In genomic region chr18:25136416-25137132, GRCh38 we compare ENCODE assay signal across 20 cellular contexts.
DNase-seq lines count a peak whose midpoint lies in the region; ATAC-seq, FAIRE-seq and TF ChIP-seq lines count a peak whose summit lies in the region.
"Had no signal": no experiment of that assay in that cellular context is flagged by ENCODE, and none has a peak within 500 bp of the region (broad histone marks: within the 10 kb centered on the region; RNA-seq: fewer than 3 reads in every experiment).

No MANE protein-coding gene starts in this region.

- peak overlapping the region; percentile 32 for H3K4me3 Mint-ChIP-seq in glutamatergic neuron (ENCODE audit: unreplicated experiment)
- H3K4me3 Mint-ChIP-seq: activated naive CD4-positive, alpha-beta T cell treated with anti-CD3 and anti-CD28 coated beads, Interleukin-2, amount 50 U/mL, for 24 hours had no signal

- no peak for TF ChIP-seq POLR2A in HepG2 (IDR thresholded peaks at IDR 0.05; ENCODE audit: insufficient read depth in 1 of 2, low read depth in 2 of 2, low read length in 2 of 2)
- no peak for TF ChIP-seq POLR2A in sigmoid colon (IDR thresholded peaks at IDR 0.05)

- WGBS in liver: 72% methylated on average over 9 of the region's 9 CpGs
- 34% methylated on average over 9 of the region's 9 CpGs for WGBS in HepG2 (ENCODE audit: low lambda C conversion rate)
- no CpG with 5 or more reads among the region's 9 CpGs for WGBS in mesendoderm (ENCODE audit: extremely low coverage, insufficient coverage, low lambda C conversion rate)
- WGBS in sigmoid colon, 2 donors: 81 to 86% methylated on average over 9 of the region's 9 CpGs

- H2BK5ac ChIP-seq in mesendoderm (ENCODE audit: low read length): no peak overlapping the region

- H3K36me3 ChIP-seq in liver (ENCODE audit: control insufficient read depth in 4 of 4, insufficient read depth in 3 of 4, low read depth in 1 of 4, low read length in 3 of 4) (no peaks in the 10 kb centered on the region), HepG2 (replicated peaks in 1 of 2; ENCODE audit: control insufficient read depth in 1 of 2, insufficient read depth in 2 of 2, low read length in 2 of 2) (no peaks in the 10 kb centered on the region), mesendoderm (ENCODE audit: control insufficient read depth, insufficient read depth, low read length) (no peaks in the 10 kb centered on the region), sigmoid colon (no peaks in the 10 kb centered on the region)
- H3K36me3 ChIP-seq: colonic mucosa, HAP-1 had no signal

- H3K56ac ChIP-seq in mesendoderm (ENCODE audit: low read length): peak overlapping the region; percentile 12

- no peaks in the 10 kb centered on the region for H3K27me3 Mint-ChIP-seq in glutamatergic neuron (ENCODE audit: unreplicated experiment)

- H3K27ac Mint-ChIP-seq in glutamatergic neuron (ENCODE audit: unreplicated experiment): peak overlapping the region; percentile 18
- H3K27ac Mint-ChIP-seq: activated naive CD4-positive, alpha-beta T cell treated with anti-CD3 and anti-CD28 coated beads, Interleukin-2, amount 50 U/mL, for 24 hours; progenitor cell of endocrine pancreas had no signal

- H2AK5ac ChIP-seq in mesendoderm (ENCODE audit: low read length): no peak overlapping the region

- ATAC-seq in HepG2 (no peak), HG03354 (IDR thresholded peaks at IDR 0.05; ENCODE audit: poor library complexity, severe bottlenecking, unreplicated experiment) (no peak)

- POLR2A ChIA-PET in HepG2 (lab: Yijun Ruan, JAX): no interaction called here

- no peaks in the 10 kb centered on the region for H3K27me3 ChIP-seq in liver (ENCODE audit: control insufficient read depth in 4 of 4, insufficient read depth in 4 of 4, low read length in 3 of 4)
- H3K27me3 ChIP-seq in HepG2 (ENCODE audit: control insufficient read depth in 1 of 2, insufficient read depth in 2 of 2, low read length in 2 of 2): no peaks in the 10 kb centered on the region
- no peaks in the 10 kb centered on the region for H3K27me3 ChIP-seq in mesendoderm (ENCODE audit: insufficient read depth, low read length, poor library complexity)
- no peaks in the 10 kb centered on the region for H3K27me3 ChIP-seq in sigmoid colon
- H3K27me3 ChIP-seq: colonic mucosa had no signal

- no peak overlapping the region for H2AFZ ChIP-seq in HepG2 (ENCODE audit: low read length)

- H3K36me3 Mint-ChIP-seq in glutamatergic neuron (ENCODE audit: unreplicated experiment): no peaks in the 10 kb centered on the region
- H3K36me3 Mint-ChIP-seq: activated naive CD4-positive, alpha-beta T cell treated with anti-CD3 and anti-CD28 coated beads, Interleukin-2, amount 50 U/mL, for 24 hours had no signal

- H3K79me1 ChIP-seq in mesendoderm (ENCODE audit: low read length): no peaks in the 10 kb centered on the region

- TF ChIP-seq EP300 in HepG2 (IDR thresholded peaks at IDR 0.05; ENCODE audit: low read depth in 2 of 2, low read length in 2 of 2) (no peak), HepG2 (CRISPR knock-in tag; IDR thresholded peaks at IDR 0.05; ENCODE audit: borderline replicate concordance) (no peak), sigmoid colon (IDR thresholded peaks at IDR 0.05) (no peak)

- no peak overlapping the region for H4K8ac ChIP-seq in mesendoderm (ENCODE audit: low read depth, low read length)

- peaks cover 2% of the 10 kb centered on the region for H3K9me3 Mint-ChIP-seq in glutamatergic neuron (ENCODE audit: unreplicated experiment)
- H3K9me3 Mint-ChIP-seq: activated naive CD4-positive, alpha-beta T cell treated with anti-CD3 and anti-CD28 coated beads, Interleukin-2, amount 50 U/mL, for 24 hours had no signal

- H3K23ac ChIP-seq in mesendoderm (ENCODE audit: low read length): peak overlapping the region; percentile 17

- in situ Hi-C loops in HepG2 (cut with HindIII; ENCODE audit: extremely low pct_ligation_motif_present, low pct_unique_long_range_greater_than_20kb): no loop called here

- TF ChIP-seq CTCF in liver (IDR thresholded peaks at IDR 0.05; ENCODE audit: low read depth, low read length, missing input control) (no peak), HepG2 (CRISPR knock-in tag; IDR thresholded peaks at IDR 0.05) (no peak), glutamatergic neuron (IDR thresholded peaks at IDR 0.05; ENCODE audit: partially characterized antibody, unreplicated experiment) (no peak), sigmoid colon (IDR thresholded peaks at IDR 0.05) (no peak)

- no peak for FAIRE-seq in HepG2 (lab: Jason Lieb, UNC)
- FAIRE-seq: GM12892 had no signal

- no peak overlapping the region for H2BK15ac ChIP-seq in mesendoderm (replicated peaks; ENCODE audit: low read depth)

- no peak overlapping the region for H3K27ac ChIP-seq in liver (ENCODE audit: low read depth in 1 of 2, low read length in 2 of 2)
- no peak overlapping the region for H3K27ac ChIP-seq in HepG2 (ENCODE audit: extremely low read length, insufficient read depth, low read length)
- no peak overlapping the region for H3K27ac ChIP-seq in mesendoderm (ENCODE audit: low read depth, low read length)
- peak overlapping the region in 1 of 4 donors; percentile 12 for H3K27ac ChIP-seq in sigmoid colon
- H3K27ac ChIP-seq: colonic mucosa had no signal

- DNase-seq in HepG2 (ENCODE audit: low spot score) (no peak), glutamatergic neuron (no peak), mesendoderm (peak; percentile 27), NCI-H187 (lab: John Stamatoyannopoulos, UW) (no peak), sigmoid colon (no peak), SIG-M5 (lab: John Stamatoyannopoulos, UW) (no peak)
- DNase-seq: 8988T; AML-193; colonic mucosa; midbrain; NCI-H1417; NCI-H510A treated with DMSO at 0.1 percent for 48 hours; stimulated activated CD4-positive, alpha-beta T cell treated with anti-CD3 and anti-CD28 coated beads, Interleukin-4, amount 100 ng/mL, for 4 hours; T-helper 9 cell had no signal

- H3K4me3 ChIP-seq in liver (ENCODE audit: low read depth in 1 of 3, low read length in 3 of 3) (no peak overlapping the region), HepG2 (replicated peaks in 1 of 3; ENCODE audit: insufficient read depth in 1 of 3, low read depth in 2 of 3, low read length in 3 of 3) (no peak overlapping the region), mesendoderm (ENCODE audit: low read length) (no peak overlapping the region), sigmoid colon (no peak overlapping the region)
- H3K4me3 ChIP-seq: colonic mucosa, HAP-1 had no signal

- H3K9me3 ChIP-seq in liver (ENCODE audit: control insufficient read depth in 4 of 4, low read length in 3 of 4) (no peaks in the 10 kb centered on the region), HepG2 (ENCODE audit: low read length) (no peaks in the 10 kb centered on the region), sigmoid colon (no peaks in the 10 kb centered on the region)
- H3K9me3 ChIP-seq: colonic mucosa, HAP-1 had no signal

- no TSS peak for BruUV-seq in HepG2 (replicated peaks; lab: Mats Ljungman, UMichigan)

- H3K9ac ChIP-seq in liver (ENCODE audit: low read depth in 1 of 2, low read length in 2 of 2): no peak overlapping the region
- H3K9ac ChIP-seq in HepG2 (ENCODE audit: insufficient read depth, low read depth, low read length): no peak overlapping the region
- no peak overlapping the region for H3K9ac ChIP-seq in mesendoderm (ENCODE audit: low read length)

- CTCF ChIA-PET in HepG2 (lab: Yijun Ruan, JAX; ENCODE audit: low intra/inter-chr PET ratio, low total read pairs): no interaction called here

- H3K4ac ChIP-seq in mesendoderm (ENCODE audit: low read depth, low read length): no peak overlapping the region

- no peak overlapping the region for H2BK120ac ChIP-seq in mesendoderm (ENCODE audit: low read depth, low read length)

- no peak overlapping the region for H3K18ac ChIP-seq in mesendoderm (ENCODE audit: low read length)

- no peaks in the 10 kb centered on the region for H3K79me2 ChIP-seq in HepG2 (ENCODE audit: insufficient read depth, low read length)
- H3K79me2 ChIP-seq in mesendoderm (ENCODE audit: control insufficient read depth, insufficient read depth, low read length): no peaks in the 10 kb centered on the region

- no peak overlapping the region for H4K5ac ChIP-seq in mesendoderm (ENCODE audit: low read length)

- H3K4me1 ChIP-seq in liver (ENCODE audit: control insufficient read depth in 4 of 4, insufficient read depth in 4 of 4, low read length in 3 of 4) (no peaks in the 10 kb centered on the region), HepG2 (ENCODE audit: insufficient read depth, low read length) (no peaks in the 10 kb centered on the region), mesendoderm (ENCODE audit: control insufficient read depth, low read depth, low read length) (peaks cover 4% of the 10 kb centered on the region), sigmoid colon (peaks cover 0 to 31% (median 17%) of the 10 kb centered on the region in 4 donors)
- H3K4me1 ChIP-seq: colonic mucosa, HAP-1 had no signal

- TF ChIP-seq RAD21 in liver (IDR thresholded peaks at IDR 0.05): no peak
- TF ChIP-seq RAD21 in HepG2 (CRISPR knock-in tag; IDR thresholded peaks at IDR 0.05): no peak

- H4K20me1 ChIP-seq in HepG2 (ENCODE audit: insufficient read depth, low read length): no peaks in the 10 kb centered on the region

- intact Hi-C loops in HepG2 (cut with micrococcal nuclease; ENCODE audit: unreplicated experiment) (no loop called here), sigmoid colon (cut with DNase I) (no loop called here)

- H3K4me1 Mint-ChIP-seq in glutamatergic neuron (ENCODE audit: low read depth, unreplicated experiment): peaks cover 64% of the 10 kb centered on the region
- H3K4me1 Mint-ChIP-seq: activated naive CD4-positive, alpha-beta T cell treated with anti-CD3 and anti-CD28 coated beads, Interleukin-2, amount 50 U/mL, for 24 hours had no signal

- H3K4me2 ChIP-seq in HepG2 (ENCODE audit: low read depth, low read length) (no peak overlapping the region), mesendoderm (ENCODE audit: low read length) (no peak overlapping the region)

TF ChIP-seq in liver, 16 proteins besides CTCF, POLR2A, EP300 and RAD21:
- TF ChIP-seq JUND (IDR thresholded peaks at IDR 0.05): no peak
- peak; percentile 37 for TF ChIP-seq NR2F2 (IDR thresholded peaks at IDR 0.05)
